In the genomic region with DNA sequence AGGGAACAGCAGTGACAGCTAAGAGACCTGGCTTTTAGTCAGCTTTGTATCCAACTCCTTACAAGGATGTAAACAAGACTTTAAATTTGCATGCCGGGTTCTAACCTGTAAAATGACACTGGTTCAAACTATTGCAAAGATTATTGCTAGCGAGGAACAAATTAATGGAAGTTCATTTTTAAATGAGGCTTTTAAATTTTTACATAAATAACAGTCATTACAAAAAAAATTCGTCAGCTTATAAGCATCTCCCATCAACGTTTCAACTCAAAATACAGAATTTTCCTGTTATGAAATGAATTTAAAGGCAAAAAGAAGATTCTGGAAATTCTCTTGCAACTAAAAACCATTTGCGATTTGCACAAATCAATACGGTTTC, we compare ENCODE assay signal across 8 cellular contexts. TPM values are rescaled to one million over a fixed set of nuclear protein-coding genes. Genes with fewer than 3 reads are reported as not detected.
A peak's percentile ranks its signal among the peaks of the same experiment; 100 is the strongest.
DNase-seq lines count a peak whose midpoint lies in the region; ATAC-seq and TF ChIP-seq lines count a peak whose summit lies in the region.

No MANE protein-coding gene starts in this region.

- H3K9me3 Mint-ChIP-seq in activated T-cell treated with anti-CD3 and anti-CD28 coated beads, Interleukin-2, amount 50 U/mL, for 72 hours = no peaks in the 10 kb centered on the region
- H3K9me3 Mint-ChIP-seq in activated naive CD8-positive, alpha-beta T cell treated with anti-CD3 and anti-CD28 coated beads for 36 hours = no peaks in the 10 kb centered on the region

- peaks cover 0 to 12% of the 10 kb centered on the region in 2 donors for H3K36me3 Mint-ChIP-seq in activated T-cell treated with anti-CD3 and anti-CD28 coated beads, Interleukin-2, amount 50 U/mL, for 72 hours (ENCODE audit: insufficient read depth in 2 of 2)
- H3K36me3 Mint-ChIP-seq in activated naive CD8-positive, alpha-beta T cell treated with anti-CD3 and anti-CD28 coated beads for 36 hours = peaks cover 19% of the 10 kb centered on the region

- ATAC-seq in activated T-cell treated with anti-CD3 and anti-CD28 coated beads, Interleukin-2, amount 50 U/mL, for 72 hours (replicated peaks in 1 of 2) = no peak
- ATAC-seq in left lung (no peak), GM21619 (IDR thresholded peaks at IDR 0.05; ENCODE audit: unreplicated experiment) (no peak)

- 9 to 18% methylated on average over 6 of the region's 6 CpGs for WGBS in thyroid gland, 2 donors

- H3K4me1 ChIP-seq in left lung (peaks cover 0 to 24% of the 10 kb centered on the region in 2 donors), thyroid gland (peaks cover 0 to 7% of the 10 kb centered on the region in 2 donors)

- peak overlapping the region; percentile 89 for H3K27ac Mint-ChIP-seq in activated T-cell treated with anti-CD3 and anti-CD28 coated beads, Interleukin-2, amount 50 U/mL, for 72 hours
- peak overlapping the region; percentile 75 for H3K27ac Mint-ChIP-seq in activated naive CD8-positive, alpha-beta T cell treated with anti-CD3 and anti-CD28 coated beads for 36 hours

- H3K27me3 Mint-ChIP-seq in activated T-cell treated with anti-CD3 and anti-CD28 coated beads, Interleukin-2, amount 50 U/mL, for 72 hours (ENCODE audit: low read depth) = no peaks in the 10 kb centered on the region
- peaks cover 12% of the 10 kb centered on the region for H3K27me3 Mint-ChIP-seq in activated naive CD8-positive, alpha-beta T cell treated with anti-CD3 and anti-CD28 coated beads for 36 hours

- TF ChIP-seq CTCF in left lung (IDR thresholded peaks at IDR 0.05) (no peak), thyroid gland (IDR thresholded peaks at IDR 0.05) (no peak)

- H3K36me3 ChIP-seq in left lung = no peaks in the 10 kb centered on the region
- H3K36me3 ChIP-seq in thyroid gland = no peaks in the 10 kb centered on the region

- H3K4me3 Mint-ChIP-seq in activated T-cell treated with anti-CD3 and anti-CD28 coated beads, Interleukin-2, amount 50 U/mL, for 72 hours = peak overlapping the region; percentile 96 to 97
- H3K4me3 Mint-ChIP-seq in activated naive CD8-positive, alpha-beta T cell treated with anti-CD3 and anti-CD28 coated beads for 36 hours = peak overlapping the region; percentile 87

- H3K27me3 ChIP-seq in left lung (no peaks in the 10 kb centered on the region), thyroid gland (no peaks in the 10 kb centered on the region)

- intact Hi-C loops in left lung (cut with DNase I) (no loop called here), thyroid gland (cut with DNase I) (loop anchor here (5.0 to 10.0 kb wide), 2 partner anchors 115 to 182 kb away; a partner anchor contains a TSS)

- H3K27ac ChIP-seq in left lung = peak overlapping the region in 1 of 2 donors; percentile 95
- H3K27ac ChIP-seq in thyroid gland = no peak overlapping the region

- no peak for TF ChIP-seq POLR2A in thyroid gland (IDR thresholded peaks at IDR 0.05)

- H3K4me1 Mint-ChIP-seq in activated T-cell treated with anti-CD3 and anti-CD28 coated beads, Interleukin-2, amount 50 U/mL, for 72 hours (ENCODE audit: low read depth) = peaks cover 43% of the 10 kb centered on the region
- peaks cover 16% of the 10 kb centered on the region for H3K4me1 Mint-ChIP-seq in activated naive CD8-positive, alpha-beta T cell treated with anti-CD3 and anti-CD28 coated beads for 36 hours

- H3K4me3 ChIP-seq in left lung (peak overlapping the region; percentile 48 to 62), thyroid gland (replicated peaks in 1 of 3) (peak overlapping the region in 2 of 3 donors; percentile 47 to 81)

- no peak for DNase-seq in activated T-cell treated with anti-CD3 and anti-CD28 coated beads, Interleukin-2, amount 50 U/mL, for 72 hours
- DNase-seq in activated T-cell treated with anti-CD3 and anti-CD28 coated beads for 4 hours (no peak), left lung (no peak), thyroid gland (no peak), NCI-H748 treated with DMSO at 0.1 percent for 48 hours (lab: John Stamatoyannopoulos, UW) (no peak), NCI-H2227 (lab: John Stamatoyannopoulos, UW; ENCODE audit: unreplicated experiment) (no peak)
- no peak for DNase-seq in activated naive CD8-positive, alpha-beta T cell treated with anti-CD3 and anti-CD28 coated beads for 36 hours

- no peaks in the 10 kb centered on the region for H3K9me3 ChIP-seq in left lung
- H3K9me3 ChIP-seq in thyroid gland = no peaks in the 10 kb centered on the region

RNA-seq across cellular contexts. Expression of a gene that starts 0.7 kb away (rescaled TPM):
- 10 to 100 TPM; 15.8 to 20.1 TPM for total RNA-seq in activated T-cell treated with anti-CD3 and anti-CD28 coated beads, Interleukin-2, amount 50 U/mL, for 72 hours
- 10 to 100 TPM; 17.4 to 17.8 TPM for total RNA-seq in activated naive CD8-positive, alpha-beta T cell treated with anti-CD3 and anti-CD28 coated beads for 36 hours
- total RNA-seq in left lung (1 to 10 TPM in 1 of 2 donors, under 1 TPM in 1; 0.71 to 2.2 TPM), thyroid gland (under 1 TPM; 0.05 to 0.42 (median 0.18) TPM)

RNA-seq across cellular contexts. Expression of a gene that starts 49.8 kb away (rescaled TPM):
- 10 to 100 TPM; 26.5 to 35.8 TPM for total RNA-seq in activated T-cell treated with anti-CD3 and anti-CD28 coated beads, Interleukin-2, amount 50 U/mL, for 72 hours
- total RNA-seq in activated naive CD8-positive, alpha-beta T cell treated with anti-CD3 and anti-CD28 coated beads for 36 hours = 10 to 100 TPM; 18.3 to 19.2 TPM
- total RNA-seq in left lung (10 to 100 TPM; 15.4 to 24.1 TPM), thyroid gland (10 to 100 TPM; 18.3 to 33.2 (median 28.7) TPM)

Comparison
In these comparisons a context has a peak if more than half of its experiments do, and no peak if none do; other contexts are left out.
1. RNA of a gene that starts 0.7 kb away (total RNA-seq): 15.8 to 20.1 TPM in activated T-cell treated with anti-CD3 and anti-CD28 coated beads, Interleukin-2, amount 50 U/mL, for 72 hours and 17.4 to 17.8 TPM in activated naive CD8-positive, alpha-beta T cell treated with anti-CD3 and anti-CD28 coated beads for 36 hours; 0.71 to 2.2 TPM in left lung and 0.05 to 0.42 TPM in thyroid gland; every median in the first group is over 4 times any median in the second.